ENCODE assay signal across 1 cellular context in the genomic region with DNA sequence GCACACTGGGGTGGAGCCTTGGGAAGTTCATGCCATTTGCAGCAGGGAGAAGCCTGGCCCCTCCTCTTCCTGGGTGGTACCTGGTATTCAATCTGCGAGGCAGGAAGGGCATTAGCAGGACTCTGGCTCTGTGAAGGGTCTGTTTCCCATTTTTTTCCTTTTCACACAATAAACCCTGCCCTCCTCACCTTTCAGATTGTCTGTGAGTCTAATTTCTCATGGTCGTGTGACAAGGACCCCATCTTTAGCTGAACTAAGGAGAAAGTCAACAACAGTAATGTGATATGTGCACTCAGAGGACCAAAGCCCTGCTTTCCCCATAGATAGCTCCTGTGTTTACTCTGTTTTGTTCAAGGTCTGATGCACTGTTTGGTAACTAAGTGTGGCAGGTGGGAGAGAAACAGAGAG.
TF ChIP-seq lines count a peak whose summit lies in the region.

No MANE protein-coding gene starts in this region.

TF ChIP-seq in HepG2, 621 proteins besides CTCF, POLR2A, EP300 and RAD21 (continued from another document):
- TF ChIP-seq ZNF556 (CRISPR knock-in tag; IDR thresholded peaks at IDR 0.05; ENCODE audit: borderline replicate concordance) (no peak), HDAC1 (CRISPR knock-in tag; IDR thresholded peaks at IDR 0.05) (peak; percentile 66; the same call in 1 of the 2 replicates), SYNCRIP (IDR thresholded peaks at IDR 0.05; ENCODE audit: insufficient read depth, low read depth, low read length) (no peak), ZNF782 (CRISPR knock-in tag; IDR thresholded peaks at IDR 0.05; ENCODE audit: borderline replicate concordance) (no peak), ONECUT2 (CRISPR knock-in tag; IDR thresholded peaks at IDR 0.05) (no peak), ZNF180 (CRISPR knock-in tag; IDR thresholded peaks at IDR 0.05; ENCODE audit: borderline replicate concordance, low read depth) (no peak), HDAC2 (CRISPR knock-in tag; IDR thresholded peaks at IDR 0.05) (peak; percentile 80), RFXAP (CRISPR knock-in tag; IDR thresholded peaks at IDR 0.05; ENCODE audit: borderline replicate concordance) (no peak)
